11 cellular contexts compared by ENCODE assay signal in genomic region chr1:244406337-244406736, GRCh38. TPM values are rescaled to one million over a fixed set of nuclear protein-coding genes. Genes with fewer than 3 reads are reported as not detected.
DNase-seq lines count a peak whose midpoint lies in the region; ATAC-seq and TF ChIP-seq lines count a peak whose summit lies in the region.
"Had no signal": no experiment of that assay in that cellular context is flagged by ENCODE, and none has a peak within 500 bp of the region (broad histone marks: within the 10 kb centered on the region; RNA-seq: fewer than 3 reads in every experiment).

No MANE protein-coding gene starts in this region.

- in situ Hi-C loops in GM13976 (cut with MboI; ENCODE audit: low sequenced_read_pairs, unreplicated experiment) = no loop called here

- peak; percentile 43 for DNase-seq in GM13976 (ENCODE audit: low spot score)
- DNase-seq in inferior parietal cortex (ENCODE audit: extremely low spot score) = no peak
- no peak for DNase-seq in stimulated activated naive CD4-positive, alpha-beta T cell (lab: John Stamatoyannopoulos, UW)
- DNase-seq in epidermal melanocyte (ENCODE audit: insufficient read length, low spot score) = no peak
- DNase-seq in cerebellum (ENCODE audit: low spot score) = no peak
- DNase-seq: activated naive CD4-positive, alpha-beta T cell; NCI-H187; stimulated activated naive CD8-positive, alpha-beta T cell treated with anti-CD3 and anti-CD28 coated beads, Interleukin-15, Interleukin-2, amounts not matched to agents 100 U/mL and 50 U/mL, for 24 hours had no signal

- ATAC-seq in GM19397 (IDR thresholded peaks at IDR 0.05; ENCODE audit: unreplicated experiment) (peak; percentile 69), HG02870 (IDR thresholded peaks at IDR 0.05; ENCODE audit: unreplicated experiment) (peak; percentile 86), HG03571 (IDR thresholded peaks at IDR 0.05; ENCODE audit: unreplicated experiment) (peak; percentile 63)
- ATAC-seq: stimulated activated naive CD8-positive, alpha-beta T cell treated with anti-CD3 and anti-CD28 coated beads, Interleukin-15, Interleukin-2, amounts not matched to agents 100 U/mL and 50 U/mL, for 24 hours had no signal

- no peak for TF ChIP-seq CTCF in GM13976 (IDR thresholded peaks at IDR 0.05; ENCODE audit: borderline replicate concordance, control extremely low read depth, extremely low read depth, insufficient read depth, missing control alignments)

RNA-seq across cellular contexts. Expression of gene ADSS2, which starts 45.4 kb away (rescaled TPM):
- 53.2 TPM for total RNA-seq in cerebellum

RNA-seq across cellular contexts. Expression of gene CATSPERE, which starts 54.7 kb away (rescaled TPM):
- 1.5 TPM for total RNA-seq in cerebellum
